Comparison of ENCODE assay signal across 21 cellular contexts in the genomic region with DNA sequence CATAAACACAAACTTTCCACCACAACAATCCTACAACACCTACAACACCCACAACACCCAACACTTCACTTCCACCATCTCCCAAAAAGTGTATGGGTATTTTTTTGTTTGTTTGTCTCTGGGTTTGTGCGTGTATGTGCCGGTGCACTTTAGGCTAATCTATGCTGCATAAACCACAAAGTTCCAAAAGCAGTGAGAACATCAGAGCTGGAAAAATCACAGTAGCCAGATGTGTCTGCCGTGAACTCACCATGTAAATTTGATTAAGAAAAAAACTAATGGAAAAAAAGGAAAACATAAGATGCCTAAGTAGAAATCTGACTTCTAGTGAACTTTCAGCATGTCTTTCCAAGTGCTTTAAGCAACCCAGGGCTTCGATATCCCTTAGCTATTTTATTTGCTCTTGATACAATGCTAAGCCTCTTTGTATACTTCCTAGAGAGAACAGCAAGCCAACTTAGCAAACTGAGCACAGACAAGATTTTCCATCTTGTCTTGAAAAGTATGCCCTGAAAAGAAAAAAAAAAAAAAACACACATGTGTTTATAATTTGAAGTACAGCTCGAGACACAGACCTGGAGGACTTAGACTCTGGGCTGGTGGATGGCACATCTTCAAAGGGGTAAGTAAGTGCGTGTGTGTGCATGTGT.
A peak's percentile ranks its signal among the peaks of the same experiment; 100 is the strongest.
DNase-seq lines count a peak whose midpoint lies in the region; ATAC-seq, FAIRE-seq and TF ChIP-seq lines count a peak whose summit lies in the region.
"Had no signal": no experiment of that assay in that cellular context is flagged by ENCODE, and none has a peak within 500 bp of the region (broad histone marks: within the 10 kb centered on the region; RNA-seq: fewer than 3 reads in every experiment).

No MANE protein-coding gene starts in this region.

- no peak overlapping the region for H3K27ac Mint-ChIP-seq in stimulated activated naive CD8-positive, alpha-beta T cell treated with anti-CD3 and anti-CD28 coated beads, Interleukin-15, amount 100 ng/mL, for 72 hours
- H3K27ac Mint-ChIP-seq: activated CD4-positive, alpha-beta memory T cell treated with anti-CD3 and anti-CD28 coated beads, Interleukin-2, amount 10 ng/mL, durations not matched to agents 7 days and 5 days had no signal

- peaks cover 76% of the 10 kb centered on the region for H3K4me1 ChIP-seq in A549
- peaks cover 8% of the 10 kb centered on the region for H3K4me1 ChIP-seq in rectal smooth muscle tissue (ENCODE audit: control insufficient read depth, insufficient read depth, low read length)

- no peak for TF ChIP-seq POLR2A in A549 (IDR thresholded peaks at IDR 0.05; ENCODE audit: low read length)

- peak overlapping the region; percentile 43; the same call in 2 of the 3 replicates for H3K4me2 ChIP-seq in A549

- DNase-seq in A549 (ENCODE audit: low read depth in 1 of 2, low spot score in 1 of 2) (no peak), fibroblast of mammary gland (ENCODE audit: low read depth) (peak; percentile 71), NCI-H2196 treated with DMSO at 0.1 percent for 48 hours (lab: John Stamatoyannopoulos, UW; ENCODE audit: unreplicated experiment) (no peak), OCI-M1 (lab: John Stamatoyannopoulos, UW) (no peak), NCI-H187 (lab: John Stamatoyannopoulos, UW) (no peak)
- no peak for DNase-seq in stimulated activated naive CD8-positive, alpha-beta T cell treated with anti-CD3 and anti-CD28 coated beads, Interleukin-15, amount 100 ng/mL, for 72 hours
- DNase-seq: 8988T; activated CD4-positive, alpha-beta memory T cell treated with anti-CD3 and anti-CD28 coated beads, Interleukin-2, amount 10 ng/mL, durations not matched to agents 7 days and 5 days; activated T-cell treated with anti-CD3 and anti-CD28 coated beads, Interleukin-2, amount 50 U/mL, for 4 hours; caudate nucleus; DMS53; effector CD8-positive, alpha-beta T cell; NCI-H2081 treated with DMSO at 0.1 percent for 48 hours; NCI-H524 treated with DMSO at 0.1 percent for 48 hours; right lobe of liver; thyroid gland had no signal

- TF ChIP-seq CTCF in A549 (IDR thresholded peaks at IDR 0.05) (no peak), fibroblast of mammary gland (conservative IDR thresholded peaks at IDR 0.05; ENCODE audit: control insufficient read depth, insufficient read depth, low read depth, low read length) (no peak)

- H3K4me3 ChIP-seq in A549 = no peak overlapping the region
- H3K4me3 ChIP-seq in fibroblast of mammary gland (ENCODE audit: control insufficient read depth, low read depth, low read length) = no peak overlapping the region
- no peak overlapping the region for H3K4me3 ChIP-seq in rectal smooth muscle tissue (ENCODE audit: low read length)
- H3K4me3 ChIP-seq: right lobe of liver, thyroid gland had no signal

- ATAC-seq in A549 (peak in 1 of 2 experiments; percentile 28; a peak in 1 of 6 replicates), SK-N-SH treated with all-trans-retinoic acid at 6 μM for 48 hours (peak; percentile 86)
- no peak for ATAC-seq in stimulated activated naive CD8-positive, alpha-beta T cell treated with anti-CD3 and anti-CD28 coated beads, Interleukin-15, amount 100 ng/mL, for 72 hours
- ATAC-seq: activated T-cell treated with anti-CD3 and anti-CD28 coated beads, Interleukin-2, amount 50 U/mL, for 4 hours had no signal

- H3K9me3 ChIP-seq in A549 = no peaks in the 10 kb centered on the region
- H3K9me3 ChIP-seq: right lobe of liver, thyroid gland had no signal

- no peaks in the 10 kb centered on the region for H3K27me3 Mint-ChIP-seq in stimulated activated naive CD8-positive, alpha-beta T cell treated with anti-CD3 and anti-CD28 coated beads, Interleukin-15, amount 100 ng/mL, for 72 hours

- no peaks in the 10 kb centered on the region for H3K9me3 Mint-ChIP-seq in stimulated activated naive CD8-positive, alpha-beta T cell treated with anti-CD3 and anti-CD28 coated beads, Interleukin-15, amount 100 ng/mL, for 72 hours
- H3K9me3 Mint-ChIP-seq: activated CD4-positive, alpha-beta memory T cell treated with anti-CD3 and anti-CD28 coated beads, Interleukin-2, amount 10 ng/mL, durations not matched to agents 7 days and 5 days; activated T-cell treated with anti-CD3 and anti-CD28 coated beads, Interleukin-2, amount 50 U/mL, for 4 hours had no signal

- H3K36me3 ChIP-seq in rectal smooth muscle tissue (ENCODE audit: control insufficient read depth, insufficient read depth, low read length) = no peaks in the 10 kb centered on the region
- H3K36me3 ChIP-seq: right lobe of liver, thyroid gland had no signal

- POLR2A ChIA-PET in A549 (lab: Yijun Ruan, JAX) = interaction anchor here (3.8 kb wide), 1 partner anchor 92 kb away, joined by 23 read pairs; the partner anchor contains the start of gene WWTR1

- no peak for TF ChIP-seq EP300 in A549 (IDR thresholded peaks at IDR 0.05)

- TF ChIP-seq RAD21 in A549 (conservative IDR thresholded peaks at IDR 0.05 in 1 of 2, IDR thresholded peaks at IDR 0.05 in 1 of 2) = no peak

- H3K4me3 Mint-ChIP-seq in stimulated activated naive CD8-positive, alpha-beta T cell treated with anti-CD3 and anti-CD28 coated beads, Interleukin-15, amount 100 ng/mL, for 72 hours = no peak overlapping the region
- H3K4me3 Mint-ChIP-seq: activated CD4-positive, alpha-beta memory T cell treated with anti-CD3 and anti-CD28 coated beads, Interleukin-2, amount 10 ng/mL, durations not matched to agents 7 days and 5 days; activated T-cell treated with anti-CD3 and anti-CD28 coated beads, Interleukin-2, amount 50 U/mL, for 4 hours had no signal

- H3K27me3 ChIP-seq in rectal smooth muscle tissue (ENCODE audit: control insufficient read depth, insufficient read depth, low read length) = no peaks in the 10 kb centered on the region
- H3K27me3 ChIP-seq: right lobe of liver, thyroid gland had no signal

- H3K27ac ChIP-seq in A549 = peak overlapping the region; percentile 24 to 74
- peak overlapping the region; percentile 57 for H3K27ac ChIP-seq in rectal smooth muscle tissue (ENCODE audit: low read depth, low read length)
- H3K27ac ChIP-seq: right lobe of liver, thyroid gland, VCaP had no signal

- H3K9ac ChIP-seq in rectal smooth muscle tissue (ENCODE audit: low read length) = no peak overlapping the region

- CTCF ChIA-PET in A549 (lab: Yijun Ruan, JAX) = interaction anchor here (0.7 to 4.8 kb wide), 10 partner anchors 11 to 151 kb away, joined by 3 to 32 read pairs (median 4); no protein-coding TSS in a partner anchor

- no peaks in the 10 kb centered on the region for H3K4me1 Mint-ChIP-seq in stimulated activated naive CD8-positive, alpha-beta T cell treated with anti-CD3 and anti-CD28 coated beads, Interleukin-15, amount 100 ng/mL, for 72 hours

- 65% methylated on average over 6 of the region's 6 CpGs for WGBS in A549 (ENCODE audit: missing lambda C conversion rate)

- no peak for FAIRE-seq in A549 (lab: Jason Lieb, UNC)
- FAIRE-seq: frontal cortex, H1 had no signal

TF ChIP-seq in A549, 52 proteins besides CTCF, POLR2A, EP300 and RAD21 (continues in another document):
- no peak for TF ChIP-seq MAFK (IDR thresholded peaks at IDR 0.05; ENCODE audit: partially characterized antibody)
- TF ChIP-seq HDAC2 (IDR thresholded peaks at IDR 0.05) = no peak
- no peak for TF ChIP-seq JUN (IDR thresholded peaks at IDR 0.05)
- TF ChIP-seq PHF8 (IDR thresholded peaks at IDR 0.05; ENCODE audit: borderline replicate concordance, low read depth) = no peak
- TF ChIP-seq, protein P1, sequence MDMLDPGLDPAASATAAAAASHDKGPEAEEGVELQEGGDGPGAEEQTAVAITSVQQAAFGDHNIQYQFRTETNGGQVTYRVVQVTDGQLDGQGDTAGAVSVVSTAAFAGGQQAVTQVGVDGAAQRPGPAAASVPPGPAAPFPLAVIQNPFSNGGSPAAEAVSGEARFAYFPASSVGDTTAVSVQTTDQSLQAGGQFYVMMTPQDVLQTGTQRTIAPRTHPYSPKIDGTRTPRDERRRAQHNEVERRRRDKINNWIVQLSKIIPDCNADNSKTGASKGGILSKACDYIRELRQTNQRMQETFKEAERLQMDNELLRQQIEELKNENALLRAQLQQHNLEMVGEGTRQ (IDR thresholded peaks at IDR 0.05) = no peak
- no peak for TF ChIP-seq ZC3H11A (IDR thresholded peaks at IDR 0.05)
- no peak for TF ChIP-seq JUNB (IDR thresholded peaks at IDR 0.05)
- TF ChIP-seq POLR2AphosphoS2 (conservative IDR thresholded peaks at IDR 0.05; ENCODE audit: low read length) = no peak

TF ChIP-seq in SK-N-SH treated with all-trans-retinoic acid at 6 μM for 48 hours, 23 proteins besides CTCF, POLR2A, EP300 and RAD21 (continues in another document):
- TF ChIP-seq, protein P2, sequence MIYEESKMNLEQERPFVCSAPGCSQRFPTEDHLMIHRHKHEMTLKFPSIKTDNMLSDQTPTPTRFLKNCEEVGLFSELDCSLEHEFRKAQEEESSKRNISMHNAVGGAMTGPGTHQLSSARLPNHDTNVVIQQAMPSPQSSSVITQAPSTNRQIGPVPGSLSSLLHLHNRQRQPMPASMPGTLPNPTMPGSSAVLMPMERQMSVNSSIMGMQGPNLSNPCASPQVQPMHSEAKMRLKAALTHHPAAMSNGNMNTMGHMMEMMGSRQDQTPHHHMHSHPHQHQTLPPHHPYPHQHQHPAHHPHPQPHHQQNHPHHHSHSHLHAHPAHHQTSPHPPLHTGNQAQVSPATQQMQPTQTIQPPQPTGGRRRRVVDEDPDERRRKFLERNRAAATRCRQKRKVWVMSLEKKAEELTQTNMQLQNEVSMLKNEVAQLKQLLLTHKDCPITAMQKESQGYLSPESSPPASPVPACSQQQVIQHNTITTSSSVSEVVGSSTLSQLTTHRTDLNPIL (CRISPR knock-in tag; IDR thresholded peaks at IDR 0.05; ENCODE audit: low read depth) = no peak
- TF ChIP-seq, protein P3, sequence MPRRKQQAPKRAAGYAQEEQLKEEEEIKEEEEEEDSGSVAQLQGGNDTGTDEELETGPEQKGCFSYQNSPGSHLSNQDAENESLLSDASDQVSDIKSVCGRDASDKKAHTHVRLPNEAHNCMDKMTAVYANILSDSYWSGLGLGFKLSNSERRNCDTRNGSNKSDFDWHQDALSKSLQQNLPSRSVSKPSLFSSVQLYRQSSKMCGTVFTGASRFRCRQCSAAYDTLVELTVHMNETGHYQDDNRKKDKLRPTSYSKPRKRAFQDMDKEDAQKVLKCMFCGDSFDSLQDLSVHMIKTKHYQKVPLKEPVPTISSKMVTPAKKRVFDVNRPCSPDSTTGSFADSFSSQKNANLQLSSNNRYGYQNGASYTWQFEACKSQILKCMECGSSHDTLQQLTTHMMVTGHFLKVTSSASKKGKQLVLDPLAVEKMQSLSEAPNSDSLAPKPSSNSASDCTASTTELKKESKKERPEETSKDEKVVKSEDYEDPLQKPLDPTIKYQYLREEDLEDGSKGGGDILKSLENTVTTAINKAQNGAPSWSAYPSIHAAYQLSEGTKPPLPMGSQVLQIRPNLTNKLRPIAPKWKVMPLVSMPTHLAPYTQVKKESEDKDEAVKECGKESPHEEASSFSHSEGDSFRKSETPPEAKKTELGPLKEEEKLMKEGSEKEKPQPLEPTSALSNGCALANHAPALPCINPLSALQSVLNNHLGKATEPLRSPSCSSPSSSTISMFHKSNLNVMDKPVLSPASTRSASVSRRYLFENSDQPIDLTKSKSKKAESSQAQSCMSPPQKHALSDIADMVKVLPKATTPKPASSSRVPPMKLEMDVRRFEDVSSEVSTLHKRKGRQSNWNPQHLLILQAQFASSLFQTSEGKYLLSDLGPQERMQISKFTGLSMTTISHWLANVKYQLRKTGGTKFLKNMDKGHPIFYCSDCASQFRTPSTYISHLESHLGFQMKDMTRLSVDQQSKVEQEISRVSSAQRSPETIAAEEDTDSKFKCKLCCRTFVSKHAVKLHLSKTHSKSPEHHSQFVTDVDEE (CRISPR knock-in tag; IDR thresholded peaks at IDR 0.05) = no peak
- no peak for TF ChIP-seq ZNF8 (CRISPR knock-in tag; IDR thresholded peaks at IDR 0.05)
